Comparison of ENCODE assay signal across 8 cellular contexts in genomic region chr20:21505810-21506530, GRCh38. TPM values are rescaled to one million over a fixed set of nuclear protein-coding genes. Genes with fewer than 3 reads are reported as not detected.
A peak's percentile ranks its signal among the peaks of the same experiment; 100 is the strongest.
DNase-seq lines count a peak whose midpoint lies in the region; ATAC-seq and TF ChIP-seq lines count a peak whose summit lies in the region.

No MANE protein-coding gene starts in this region.

- no peaks in the 10 kb centered on the region for H3K36me3 ChIP-seq in body of pancreas (replicated peaks in 1 of 2; ENCODE audit: insufficient read depth in 1 of 2, low read depth in 2 of 2)

- 3 to 10% methylated on average over 8 to 77 of the region's 95 CpGs for WGBS in body of pancreas, 2 donors

- peaks cover 0 to 22% (median 10%) of the 10 kb centered on the region in 7 donors for H3K9me3 Mint-ChIP-seq in CD14-positive monocyte

- ATAC-seq in HG03354 (IDR thresholded peaks at IDR 0.05; ENCODE audit: poor library complexity, severe bottlenecking, unreplicated experiment) (peak; percentile 51), body of pancreas (peak; percentile 68), GM19395 (IDR thresholded peaks at IDR 0.05; ENCODE audit: unreplicated experiment) (no peak)

- peaks cover 0 to 2% of the 10 kb centered on the region in 2 donors for H3K36me3 Mint-ChIP-seq in CD14-positive monocyte

- peaks cover 16% of the 10 kb centered on the region for H3K4me1 ChIP-seq in body of pancreas

- no peaks in the 10 kb centered on the region for H3K9me3 ChIP-seq in body of pancreas

- H3K27ac ChIP-seq in body of pancreas = no peak overlapping the region

- no peak for DNase-seq in CD14-positive monocyte (ENCODE audit: low spot score)
- peak; percentile 64 for DNase-seq in UCSD-AML1 (lab: John Stamatoyannopoulos, UW; ENCODE audit: unreplicated experiment)
- peak in 3 of 4 donors; percentile 34 to 57 (median 48) for DNase-seq in body of pancreas
- DNase-seq in iPS-NIHi11 (ENCODE audit: low spot score) = peak; percentile 89
- peak; percentile 53 to 71 for DNase-seq in stimulated activated CD4-positive, alpha-beta T cell treated with anti-CD3 and anti-CD28 coated beads, Interleukin-12 subunit alpha, Interleukin-12 subunit beta, amount 100 ng/mL, for 24 hours (ENCODE audit: low read depth in 2 of 2)
- DNase-seq in SHP77 treated with DMSO at 0.1 percent for 48 hours (lab: John Stamatoyannopoulos, UW) = no peak

- TF ChIP-seq CTCF in CD14-positive monocyte (IDR thresholded peaks at IDR 0.05) = peak; percentile 77
- TF ChIP-seq CTCF in body of pancreas (IDR thresholded peaks at IDR 0.05) = peak; percentile 31 to 73 (median 56)

- intact Hi-C loops in CD14-positive monocyte (cut with micrococcal nuclease) = loop anchor here (1.0 to 10.0 kb wide), 5 partner anchors 111 to 669 kb away; partner anchors contain the start of gene NKX2-4 (in 1 of the 2)
- intact Hi-C loops in body of pancreas (cut with DNase I) = no loop called here

- peaks cover 0 to 16% of the 10 kb centered on the region in 2 donors for H3K27me3 ChIP-seq in body of pancreas

- no peak overlapping the region for H3K27ac Mint-ChIP-seq in CD14-positive monocyte

- H3K4me3 ChIP-seq in body of pancreas = no peak overlapping the region

- TF ChIP-seq POLR2A in body of pancreas (IDR thresholded peaks at IDR 0.05) = no peak

- peak overlapping the region in 1 of 2 donors; percentile 83 for H3K4me3 Mint-ChIP-seq in CD14-positive monocyte

- H3K27me3 Mint-ChIP-seq in CD14-positive monocyte (ENCODE audit: low read depth in 3 of 3) = peaks cover 61 to 84% (median 73%) of the 10 kb centered on the region in 3 donors

- H3K4me1 Mint-ChIP-seq in CD14-positive monocyte = peaks cover 31% of the 10 kb centered on the region

RNA-seq across cellular contexts. Expression of gene NKX2-2, which starts 7.9 kb away (rescaled TPM):
- polyA plus RNA-seq in CD14-positive monocyte = not detected
- total RNA-seq in body of pancreas = 1 to 10 TPM; 3.1 to 9.6 TPM

Comparison
In these comparisons a context has a peak if more than half of its experiments do, and no peak if none do; other contexts are left out.
1. DNase-seq: peak in UCSD-AML1 (single experiment), body of pancreas (3 of 4), iPS-NIHi11 (single experiment) and stimulated activated CD4-positive, alpha-beta T cell treated with anti-CD3 and anti-CD28 coated beads, Interleukin-12 subunit alpha, Interleukin-12 subunit beta, amount 100 ng/mL, for 24 hours (2 of 2); none in CD14-positive monocyte (single experiment) and SHP77 treated with DMSO at 0.1 percent for 48 hours (single experiment).